In the genomic region with DNA sequence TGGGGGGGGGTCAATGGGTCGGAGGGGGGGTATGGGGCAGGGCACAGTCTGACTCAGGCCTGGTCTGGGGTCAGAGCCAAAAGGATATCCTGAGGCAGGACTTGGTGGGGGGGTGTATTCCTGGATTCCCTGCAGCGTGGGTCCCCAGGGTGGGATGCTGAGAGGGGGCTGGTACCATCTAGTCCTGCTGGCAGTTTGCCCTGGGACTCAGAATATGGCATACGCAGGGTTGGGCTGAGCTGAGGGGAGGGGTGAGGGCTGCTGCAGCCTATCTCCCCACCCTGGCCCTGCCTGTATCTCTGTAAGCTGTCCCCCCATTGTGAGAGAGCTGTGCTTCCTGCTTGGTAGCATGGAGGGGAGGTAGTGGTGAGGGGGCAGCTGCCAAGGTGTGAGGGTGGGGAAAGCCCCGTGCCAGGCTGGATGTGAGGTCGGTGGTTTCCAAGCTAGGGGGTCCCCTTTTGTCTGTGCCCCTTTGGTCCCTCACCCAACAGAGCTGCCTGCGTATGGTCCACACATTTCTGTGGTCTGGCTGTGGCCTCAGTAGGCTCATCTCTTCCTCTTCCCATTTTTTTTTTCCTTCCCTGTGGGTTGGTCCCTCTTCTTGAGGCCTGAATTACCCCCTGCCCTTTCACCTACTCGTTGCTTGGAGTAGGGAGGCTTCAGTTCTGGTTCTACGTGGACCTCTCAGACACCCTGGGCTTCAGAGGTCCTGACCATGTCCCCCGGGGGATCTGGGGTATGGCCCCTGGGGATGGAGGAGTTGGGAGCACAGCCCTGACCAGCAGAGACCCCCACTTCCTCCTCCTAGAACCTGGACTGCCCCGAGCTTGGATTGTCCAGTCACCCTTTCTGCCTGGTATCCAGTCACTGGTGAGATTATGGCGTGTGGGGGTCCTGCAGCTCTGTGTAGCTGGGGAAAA, we compare ENCODE assay signal across 8 cellular contexts. TPM values are rescaled to one million over a fixed set of nuclear protein-coding genes. Genes with fewer than 3 reads are reported as not detected.
DNase-seq lines count a peak whose midpoint lies in the region; ATAC-seq, FAIRE-seq and TF ChIP-seq lines count a peak whose summit lies in the region.

No MANE protein-coding gene starts in this region.

- TF ChIP-seq RAD21 in liver (IDR thresholded peaks at IDR 0.05), result no peak
- no peak for TF ChIP-seq RAD21 in HepG2 (CRISPR knock-in tag; IDR thresholded peaks at IDR 0.05)

- ATAC-seq in HepG2 (no peak), GM21786 (IDR thresholded peaks at IDR 0.05; ENCODE audit: unreplicated experiment) (no peak), GM19023 (IDR thresholded peaks at IDR 0.05; ENCODE audit: unreplicated experiment) (no peak)
- no peak for ATAC-seq in activated T-helper 17 cell treated with anti-CD3 and anti-CD28 coated beads, Interleukin-2, amount 50 U/mL, for 72 hours (replicated peaks)

- peaks cover 58% of the 10 kb centered on the region for H3K4me1 Mint-ChIP-seq in activated T-helper 17 cell treated with anti-CD3 and anti-CD28 coated beads, Interleukin-2, amount 50 U/mL, for 72 hours

- POLR2A ChIA-PET in HepG2 (lab: Yijun Ruan, JAX), result interaction anchor here (0.9 to 5.3 kb wide), 2 partner anchors 15 to 19 kb away, joined by 3 to 48 read pairs; partner anchors contain the start of gene RARA

- peaks cover 70% of the 10 kb centered on the region for H3K36me3 Mint-ChIP-seq in activated T-helper 17 cell treated with anti-CD3 and anti-CD28 coated beads, Interleukin-2, amount 50 U/mL, for 72 hours (ENCODE audit: low read depth)

- no peak overlapping the region for H2AFZ ChIP-seq in HepG2 (ENCODE audit: low read length)

- H4K20me1 ChIP-seq in HepG2 (ENCODE audit: insufficient read depth, low read length), result peaks cover 37% of the 10 kb centered on the region

- CTCF ChIA-PET in HepG2 (lab: Yijun Ruan, JAX; ENCODE audit: low intra/inter-chr PET ratio, low total read pairs), result no interaction called here

- H3K4me2 ChIP-seq in HepG2 (ENCODE audit: low read depth, low read length), result no peak overlapping the region

- TF ChIP-seq EP300 in HepG2 (IDR thresholded peaks at IDR 0.05; ENCODE audit: low read depth in 2 of 2, low read length in 2 of 2) (no peak), HepG2 (CRISPR knock-in tag; IDR thresholded peaks at IDR 0.05; ENCODE audit: borderline replicate concordance) (no peak)

- no peaks in the 10 kb centered on the region for H3K9me3 ChIP-seq in liver (ENCODE audit: control insufficient read depth in 4 of 4, low read length in 3 of 4)
- no peaks in the 10 kb centered on the region for H3K9me3 ChIP-seq in HepG2 (ENCODE audit: low read length)
- no peaks in the 10 kb centered on the region for H3K9me3 ChIP-seq in left ventricle myocardium inferior (replicated peaks)

- no peak for TF ChIP-seq CTCF in liver (IDR thresholded peaks at IDR 0.05; ENCODE audit: low read depth, low read length, missing input control)
- no peak for TF ChIP-seq CTCF in HepG2 (CRISPR knock-in tag; IDR thresholded peaks at IDR 0.05)
- TF ChIP-seq CTCF in left ventricle myocardium inferior (IDR thresholded peaks at IDR 0.05; ENCODE audit: borderline replicate concordance), result no peak

- WGBS in liver, result 64% methylated on average over 11 of the region's 11 CpGs
- 88% methylated on average over 10 of the region's 11 CpGs for WGBS in HepG2 (ENCODE audit: low lambda C conversion rate)

- H3K36me3 ChIP-seq in liver (ENCODE audit: control insufficient read depth in 4 of 4, insufficient read depth in 3 of 4, low read depth in 1 of 4, low read length in 3 of 4) (no peaks in the 10 kb centered on the region), HepG2 (replicated peaks in 1 of 2; ENCODE audit: control insufficient read depth in 1 of 2, insufficient read depth in 2 of 2, low read length in 2 of 2) (no peaks in the 10 kb centered on the region), left ventricle myocardium inferior (no peaks in the 10 kb centered on the region)

- H3K4me1 ChIP-seq in liver (ENCODE audit: control insufficient read depth in 4 of 4, insufficient read depth in 4 of 4, low read length in 3 of 4), result peaks cover 34 to 98% (median 87%) of the 10 kb centered on the region in 4 donors
- H3K4me1 ChIP-seq in HepG2 (ENCODE audit: insufficient read depth, low read length), result peaks cover 88% of the 10 kb centered on the region
- peaks cover 100% of the 10 kb centered on the region for H3K4me1 ChIP-seq in left ventricle myocardium inferior

- peaks cover 37% of the 10 kb centered on the region for H3K79me2 ChIP-seq in HepG2 (ENCODE audit: insufficient read depth, low read length)

- no peak for TF ChIP-seq POLR2A in HepG2 (IDR thresholded peaks at IDR 0.05; ENCODE audit: insufficient read depth in 1 of 2, low read depth in 2 of 2, low read length in 2 of 2)

- intact Hi-C loops in HepG2 (cut with micrococcal nuclease; ENCODE audit: unreplicated experiment), result no loop called here
- intact Hi-C loops in left ventricle myocardium inferior (cut with micrococcal nuclease), result no loop called here

- H3K9ac ChIP-seq in liver (ENCODE audit: low read depth in 1 of 2, low read length in 2 of 2), result no peak overlapping the region
- no peak overlapping the region for H3K9ac ChIP-seq in HepG2 (ENCODE audit: insufficient read depth, low read depth, low read length)

- no peak for FAIRE-seq in HepG2 (lab: Jason Lieb, UNC)

- no TSS peak for BruUV-seq in HepG2 (replicated peaks; lab: Mats Ljungman, UMichigan)

- no peaks in the 10 kb centered on the region for H3K9me3 Mint-ChIP-seq in activated T-helper 17 cell treated with anti-CD3 and anti-CD28 coated beads, Interleukin-2, amount 50 U/mL, for 72 hours

- H3K27me3 ChIP-seq in liver (ENCODE audit: control insufficient read depth in 4 of 4, insufficient read depth in 4 of 4, low read length in 3 of 4) (no peaks in the 10 kb centered on the region), HepG2 (ENCODE audit: control insufficient read depth in 1 of 2, insufficient read depth in 2 of 2, low read length in 2 of 2) (no peaks in the 10 kb centered on the region; a peak in 1 of 5 replicates), left ventricle myocardium inferior (ENCODE audit: low read depth) (no peaks in the 10 kb centered on the region)

- no peaks in the 10 kb centered on the region for H3K27me3 Mint-ChIP-seq in activated T-helper 17 cell treated with anti-CD3 and anti-CD28 coated beads, Interleukin-2, amount 50 U/mL, for 72 hours

- H3K4me3 ChIP-seq in liver (ENCODE audit: low read depth in 1 of 3, low read length in 3 of 3) (no peak overlapping the region), HepG2 (replicated peaks in 1 of 3; ENCODE audit: insufficient read depth in 1 of 3, low read depth in 2 of 3, low read length in 3 of 3) (no peak overlapping the region), left ventricle myocardium inferior (peak overlapping the region; percentile 38)

- peak overlapping the region; percentile 100 for H3K27ac Mint-ChIP-seq in activated T-helper 17 cell treated with anti-CD3 and anti-CD28 coated beads, Interleukin-2, amount 50 U/mL, for 72 hours

- DNase-seq in HepG2 (ENCODE audit: low spot score), result no peak
- peak; percentile 73 for DNase-seq in left ventricle myocardium inferior
- DNase-seq in stimulated activated CD8-positive, alpha-beta memory T cell treated with anti-CD3 and anti-CD28 coated beads, Interleukin-4, amount 100 ng/mL, for 48 hours, result peak; percentile 74
- DNase-seq in NCI-H2196 (lab: John Stamatoyannopoulos, UW; ENCODE audit: unreplicated experiment), result no peak

- in situ Hi-C loops in HepG2 (cut with HindIII; ENCODE audit: extremely low pct_ligation_motif_present, low pct_unique_long_range_greater_than_20kb), result no loop called here

- H3K27ac ChIP-seq in liver (ENCODE audit: low read depth in 1 of 2, low read length in 2 of 2) (peak overlapping the region; percentile 64 to 81), HepG2 (ENCODE audit: extremely low read length, insufficient read depth, low read length) (no peak overlapping the region), left ventricle myocardium inferior (replicated peaks) (peak overlapping the region; percentile 90)

- peak overlapping the region; percentile 98 for H3K4me3 Mint-ChIP-seq in activated T-helper 17 cell treated with anti-CD3 and anti-CD28 coated beads, Interleukin-2, amount 50 U/mL, for 72 hours

RNA-seq across cellular contexts. Expression of gene RARA, which starts 15.0 kb away (rescaled TPM):
- total RNA-seq in liver, result 10 to 100 TPM in 1 of 2 donors, 1 to 10 TPM in 1; 8.7 to 12.9 TPM
- polyA plus RNA-seq in liver, result 10 to 100 TPM in 1 of 2 donors, 1 to 10 TPM in 1; 6.6 to 26.2 TPM
- 8.6 and 8.9 TPM in 2 replicates for total RNA-seq in HepG2 (2016; rRNA removed; fragmentation: Illumina TruSeq; extraction: Trizol)
- 3.2 and 3.7 TPM in 2 replicates for total RNA-seq in HepG2 (2016; cell fraction: cytosol; rRNA removed; fragmentation: Illumina TruSeq; extraction: Trizol; ENCODE audit: low read depth)
- 6.7 and 9.5 TPM in 2 replicates for total RNA-seq in HepG2 (2016; cell fraction: insoluble cytoplasmic fraction; rRNA removed; fragmentation: Illumina TruSeq; extraction: Trizol)
- 8.2 and 11.1 TPM in 2 replicates for total RNA-seq in HepG2 (2016; cell fraction: membrane; rRNA removed; fragmentation: Illumina TruSeq; extraction: Trizol)
- total RNA-seq in HepG2 (2016; cell fraction: nucleus; rRNA removed; fragmentation: Illumina TruSeq; extraction: Trizol), result 6.0 and 7.0 TPM in 2 replicates
- 6.0 and 6.4 TPM in 2 replicates for polyA plus RNA-seq in HepG2 (2011; rRNA removed)
- polyA plus RNA-seq in HepG2 (2011; cell fraction: cytosol; rRNA removed), result 2.2 and 3.8 TPM in 2 replicates
- polyA plus RNA-seq in HepG2 (2011; cell fraction: nucleus; rRNA removed), result 13.2 and 13.3 TPM in 2 replicates
- polyA plus RNA-seq in HepG2 (2012), result 15.4 and 16.1 TPM in 2 replicates
- 3.8 and 5.4 TPM in 2 replicates for polyA plus RNA-seq in HepG2 (2016; cell fraction: cytosol; fragmentation: Illumina TruSeq; extraction: Trizol; ENCODE audit: low read depth)
- 12.7 and 17.8 TPM in 2 replicates for polyA plus RNA-seq in HepG2 (2016; cell fraction: insoluble cytoplasmic fraction; fragmentation: Illumina TruSeq; extraction: Trizol; ENCODE audit: low read depth)
- polyA plus RNA-seq in HepG2 (2016; cell fraction: membrane; fragmentation: Illumina TruSeq; extraction: Trizol; ENCODE audit: low read depth), result 9.6 and 13.8 TPM in 2 replicates
- polyA plus RNA-seq in HepG2 (2016; cell fraction: nucleus; fragmentation: Illumina TruSeq; extraction: Trizol; ENCODE audit: insufficient read depth, low read depth), result 19.0 and 19.4 TPM in 2 replicates
- 6.4 and 11.7 TPM in 2 replicates for polyA minus RNA-seq in HepG2 (2011; rRNA and poly(A)+ RNA removed; ENCODE audit: low replicate concordance)
- polyA minus RNA-seq in HepG2 (2011; cell fraction: cytosol; rRNA and poly(A)+ RNA removed), result 6.7 and 8.2 TPM in 2 replicates
- 5.2 and 6.7 TPM in 2 replicates for polyA minus RNA-seq in HepG2 (2011; cell fraction: nucleus; rRNA and poly(A)+ RNA removed)
- 10 to 100 TPM; 43.7 to 61.9 TPM for total RNA-seq in activated T-helper 17 cell treated with anti-CD3 and anti-CD28 coated beads, Interleukin-2, amount 50 U/mL, for 72 hours
- total RNA-seq in left ventricle myocardium inferior, result 17.1 TPM

RNA-seq across cellular contexts. Expression of gene CDC6, which starts 36.3 kb away (rescaled TPM):
- total RNA-seq in liver (10 to 100 TPM in 1 of 2 donors, 1 to 10 TPM in 1; 2.3 to 16.5 TPM), HepG2 (2016; rRNA removed; fragmentation: Illumina TruSeq; extraction: Trizol) (114 and 154 TPM in 2 replicates), left ventricle myocardium inferior (0.55 TPM)
- polyA plus RNA-seq in liver (1 to 10 TPM in 1 of 2 donors, under 1 TPM in 1; 0.54 to 2.6 TPM), HepG2 (2011; rRNA removed) (10.7 and 17.4 TPM in 2 replicates)
- total RNA-seq in HepG2 (2016; cell fraction: cytosol; rRNA removed; fragmentation: Illumina TruSeq; extraction: Trizol; ENCODE audit: low read depth), result 24.3 and 27.3 TPM in 2 replicates
- 117 and 162 TPM in 2 replicates for total RNA-seq in HepG2 (2016; cell fraction: insoluble cytoplasmic fraction; rRNA removed; fragmentation: Illumina TruSeq; extraction: Trizol)
- total RNA-seq in HepG2 (2016; cell fraction: membrane; rRNA removed; fragmentation: Illumina TruSeq; extraction: Trizol), result 42.3 and 51.8 TPM in 2 replicates
- 89.2 and 89.6 TPM in 2 replicates for total RNA-seq in HepG2 (2016; cell fraction: nucleus; rRNA removed; fragmentation: Illumina TruSeq; extraction: Trizol)
- polyA plus RNA-seq in HepG2 (2011; cell fraction: cytosol; rRNA removed), result 6.9 and 8.8 TPM in 2 replicates
- 9.6 and 11.4 TPM in 2 replicates for polyA plus RNA-seq in HepG2 (2011; cell fraction: nucleus; rRNA removed)
- polyA plus RNA-seq in HepG2 (2012), result 8.4 and 23.9 TPM in 2 replicates
- polyA plus RNA-seq in HepG2 (2016; cell fraction: cytosol; fragmentation: Illumina TruSeq; extraction: Trizol; ENCODE audit: low read depth), result 12.0 and 14.2 TPM in 2 replicates
- polyA plus RNA-seq in HepG2 (2016; cell fraction: insoluble cytoplasmic fraction; fragmentation: Illumina TruSeq; extraction: Trizol; ENCODE audit: low read depth), result 133 and 135 TPM in 2 replicates
- polyA plus RNA-seq in HepG2 (2016; cell fraction: membrane; fragmentation: Illumina TruSeq; extraction: Trizol; ENCODE audit: low read depth), result 15.3 and 18.9 TPM in 2 replicates
- 98.6 and 99.5 TPM in 2 replicates for polyA plus RNA-seq in HepG2 (2016; cell fraction: nucleus; fragmentation: Illumina TruSeq; extraction: Trizol; ENCODE audit: insufficient read depth, low read depth)
- polyA minus RNA-seq in HepG2 (2011; rRNA and poly(A)+ RNA removed; ENCODE audit: low replicate concordance), result 8.7 and 50.8 TPM in 2 replicates
- polyA minus RNA-seq in HepG2 (2011; cell fraction: cytosol; rRNA and poly(A)+ RNA removed), result 9.4 and 10.7 TPM in 2 replicates
- 31.5 and 47.0 TPM in 2 replicates for polyA minus RNA-seq in HepG2 (2011; cell fraction: nucleus; rRNA and poly(A)+ RNA removed)
- total RNA-seq in activated T-helper 17 cell treated with anti-CD3 and anti-CD28 coated beads, Interleukin-2, amount 50 U/mL, for 72 hours, result 100 to 1,000 TPM in 1 of 2 donors, 10 to 100 TPM in 1; 60.9 to 101 TPM

RNA-seq across cellular contexts. Expression of gene GJD3, which starts 40.5 kb away (rescaled TPM):
- under 1 TPM; 0.47 to 0.59 TPM for total RNA-seq in liver
- polyA plus RNA-seq in liver, result under 1 TPM in 1 of 2 donors, not detected in 1; 0.48 TPM
- not detected in 2 replicates for total RNA-seq in HepG2 (2016; rRNA removed; fragmentation: Illumina TruSeq; extraction: Trizol)
- total RNA-seq in HepG2 (2016; cell fraction: cytosol; rRNA removed; fragmentation: Illumina TruSeq; extraction: Trizol; ENCODE audit: low read depth), result not detected in 2 replicates
- total RNA-seq in HepG2 (2016; cell fraction: insoluble cytoplasmic fraction; rRNA removed; fragmentation: Illumina TruSeq; extraction: Trizol), result not detected in 2 replicates
- not detected in 2 replicates for total RNA-seq in HepG2 (2016; cell fraction: membrane; rRNA removed; fragmentation: Illumina TruSeq; extraction: Trizol)
- total RNA-seq in HepG2 (2016; cell fraction: nucleus; rRNA removed; fragmentation: Illumina TruSeq; extraction: Trizol), result not detected in 2 replicates
- polyA plus RNA-seq in HepG2 (2011; rRNA removed), result not detected in 2 replicates
- not detected in 2 replicates for polyA plus RNA-seq in HepG2 (2011; cell fraction: cytosol; rRNA removed)
- not detected in 2 replicates for polyA plus RNA-seq in HepG2 (2011; cell fraction: nucleus; rRNA removed)
- polyA plus RNA-seq in HepG2 (2012), result not detected in 2 replicates
- not detected in 2 replicates for polyA plus RNA-seq in HepG2 (2016; cell fraction: cytosol; fragmentation: Illumina TruSeq; extraction: Trizol; ENCODE audit: low read depth)
- not detected in 2 replicates for polyA plus RNA-seq in HepG2 (2016; cell fraction: insoluble cytoplasmic fraction; fragmentation: Illumina TruSeq; extraction: Trizol; ENCODE audit: low read depth)
- polyA plus RNA-seq in HepG2 (2016; cell fraction: membrane; fragmentation: Illumina TruSeq; extraction: Trizol; ENCODE audit: low read depth), result not detected in 2 replicates
- polyA plus RNA-seq in HepG2 (2016; cell fraction: nucleus; fragmentation: Illumina TruSeq; extraction: Trizol; ENCODE audit: insufficient read depth, low read depth), result not detected in 2 replicates
- polyA minus RNA-seq in HepG2 (2011; rRNA and poly(A)+ RNA removed; ENCODE audit: low replicate concordance), result not detected in 2 replicates
- polyA minus RNA-seq in HepG2 (2011; cell fraction: cytosol; rRNA and poly(A)+ RNA removed), result not detected in 2 replicates
- polyA minus RNA-seq in HepG2 (2011; cell fraction: nucleus; rRNA and poly(A)+ RNA removed), result not detected in 2 replicates
- total RNA-seq in activated T-helper 17 cell treated with anti-CD3 and anti-CD28 coated beads, Interleukin-2, amount 50 U/mL, for 72 hours, result not detected
- total RNA-seq in left ventricle myocardium inferior, result 0.88 TPM

Comparison
In these comparisons a context has a peak if more than half of its experiments do, and no peak if none do; other contexts are left out.
1. DNase-seq: peak in left ventricle myocardium inferior (single experiment) and stimulated activated CD8-positive, alpha-beta memory T cell treated with anti-CD3 and anti-CD28 coated beads, Interleukin-4, amount 100 ng/mL, for 48 hours (single experiment); none in HepG2 (single experiment) and NCI-H2196 (single experiment).